9 cellular contexts compared by ENCODE assay signal in the genomic region with DNA sequence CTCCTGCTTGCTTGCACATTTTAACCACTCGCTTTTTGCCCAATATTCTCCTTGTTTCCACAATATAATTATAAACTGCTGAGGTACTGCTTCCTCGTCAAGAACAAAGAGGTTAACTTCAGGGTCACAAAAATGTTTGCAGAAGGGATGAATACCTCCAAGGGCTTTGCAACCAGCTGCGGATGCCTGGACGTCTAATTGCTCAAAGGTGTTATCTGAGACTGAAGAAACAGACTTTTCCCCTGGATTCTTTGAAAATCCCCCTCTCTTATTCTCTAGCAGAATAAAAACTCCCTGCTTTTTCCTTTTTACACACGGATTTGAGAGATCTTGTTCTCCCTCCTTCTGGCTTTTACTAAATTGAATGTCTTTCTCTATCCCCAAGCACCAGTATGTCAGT. TPM values are rescaled to one million over a fixed set of nuclear protein-coding genes. Genes with fewer than 3 reads are reported as not detected.
DNase-seq lines count a peak whose midpoint lies in the region; ATAC-seq, FAIRE-seq and TF ChIP-seq lines count a peak whose summit lies in the region.
"Had no signal": no experiment of that assay in that cellular context is flagged by ENCODE, and none has a peak within 500 bp of the region (broad histone marks: within the 10 kb centered on the region; RNA-seq: fewer than 3 reads in every experiment).

No MANE protein-coding gene starts in this region.

- H3K9ac ChIP-seq in OCI-LY3 (ENCODE audit: low read length), result peak overlapping the region; percentile 73

- H4K20me1 ChIP-seq in OCI-LY3 (ENCODE audit: insufficient read depth, low read length), result no peaks in the 10 kb centered on the region

- H3K9me3 ChIP-seq in CD8-positive, alpha-beta memory T cell (ENCODE audit: low read length), result no peaks in the 10 kb centered on the region
- H3K9me3 ChIP-seq in OCI-LY3 (ENCODE audit: insufficient read depth, low read length) (no peaks in the 10 kb centered on the region), neutrophil (no peaks in the 10 kb centered on the region)

- POLR2A ChIA-PET in CD8-positive, alpha-beta memory T cell (lab: Charles Lee), result no interaction called here

- H3K36me3 Mint-ChIP-seq in CD8-positive, alpha-beta memory T cell, result no peaks in the 10 kb centered on the region

- no peak overlapping the region for H3K27ac ChIP-seq in CD8-positive, alpha-beta memory T cell (ENCODE audit: low read depth, low read length)
- no peak overlapping the region for H3K27ac ChIP-seq in OCI-LY3 (ENCODE audit: low read length)
- H3K27ac ChIP-seq in epithelial cell of prostate, result peak overlapping the region; percentile 79
- H3K27ac ChIP-seq in neutrophil, result peak overlapping the region; percentile 73

- DNase-seq in CD8-positive, alpha-beta memory T cell, result no peak
- DNase-seq in epithelial cell of prostate (ENCODE audit: low read depth, low spot score) (no peak), GM12891 (ENCODE audit: insufficient read length, low spot score) (no peak), DMS 273 treated with DMSO at 0.1 percent for 48 hours (lab: John Stamatoyannopoulos, UW) (no peak), D341Med (ENCODE audit: low spot score) (no peak)

- peak overlapping the region in 1 of 8 donors; percentile 21 for H3K27ac Mint-ChIP-seq in CD8-positive, alpha-beta memory T cell

- no peak for FAIRE-seq in GM12891 (lab: Jason Lieb, UNC)
- FAIRE-seq: TTC549 had no signal

- peaks cover 36 to 53% of the 10 kb centered on the region in 2 donors for H3K27me3 Mint-ChIP-seq in CD8-positive, alpha-beta memory T cell

- H3K4me1 Mint-ChIP-seq in CD8-positive, alpha-beta memory T cell, result peaks cover 12 to 19% (median 13%) of the 10 kb centered on the region in 3 donors

- H3K27me3 ChIP-seq in CD8-positive, alpha-beta memory T cell (ENCODE audit: insufficient read depth, low read length, poor library complexity, severe bottlenecking), result peaks cover 10% of the 10 kb centered on the region
- H3K27me3 ChIP-seq in OCI-LY3 (ENCODE audit: low read depth, low read length) (peaks cover 11% of the 10 kb centered on the region), neutrophil (peaks cover 96% of the 10 kb centered on the region)

- CTCF ChIA-PET in CD8-positive, alpha-beta memory T cell (lab: Charles Lee), result no interaction called here

- H3K4me2 ChIP-seq in OCI-LY3 (ENCODE audit: low read length), result peak overlapping the region; percentile 83

- TF ChIP-seq POLR2A in GM12891 (IDR thresholded peaks at IDR 0.05; ENCODE audit: low read depth, low read length), result no peak

- H2AFZ ChIP-seq in OCI-LY3 (ENCODE audit: low read depth, low read length), result peak overlapping the region; percentile 79

- no peaks in the 10 kb centered on the region for H3K4me1 ChIP-seq in CD8-positive, alpha-beta memory T cell (ENCODE audit: insufficient read depth, low read length)
- peaks cover 8% of the 10 kb centered on the region; the same call in 1 of the 2 replicates for H3K4me1 ChIP-seq in OCI-LY3 (ENCODE audit: low read length)
- peaks cover 22% of the 10 kb centered on the region in 2 experiments for H3K4me1 ChIP-seq in neutrophil (ENCODE audit: control insufficient read depth in 1 of 2, insufficient read depth in 1 of 2, low read depth in 1 of 2, low read length in 1 of 2)

- H3K4me3 Mint-ChIP-seq in CD8-positive, alpha-beta memory T cell, result peak overlapping the region; percentile 2 to 82 (median 41)

- TF ChIP-seq CTCF in OCI-LY3 (IDR thresholded peaks at IDR 0.05; ENCODE audit: low read depth, low read length) (no peak), neutrophil (IDR thresholded peaks at IDR 0.05) (no peak)

- peaks cover 0 to 6% (median 0%) of the 10 kb centered on the region in 5 donors for H3K9me3 Mint-ChIP-seq in CD8-positive, alpha-beta memory T cell

- no peaks in the 10 kb centered on the region for H3K36me3 ChIP-seq in CD8-positive, alpha-beta memory T cell (ENCODE audit: insufficient read depth, low read length)
- no peaks in the 10 kb centered on the region for H3K36me3 ChIP-seq in OCI-LY3 (replicated peaks; ENCODE audit: low read depth, low read length)
- H3K36me3 ChIP-seq in neutrophil, result no peaks in the 10 kb centered on the region

- ATAC-seq in HG03521 (IDR thresholded peaks at IDR 0.05; ENCODE audit: unreplicated experiment), result no peak

- no peak overlapping the region for H3K4me3 ChIP-seq in CD8-positive, alpha-beta memory T cell (ENCODE audit: low read length)
- H3K4me3 ChIP-seq in OCI-LY3 (ENCODE audit: low read length) (peak overlapping the region; percentile 97), neutrophil (ENCODE audit: low read depth in 1 of 2, low read length in 1 of 2) (peak overlapping the region; percentile 66 to 80)

- no peaks in the 10 kb centered on the region for H3K79me2 ChIP-seq in OCI-LY3 (ENCODE audit: low read length)

TF ChIP-seq in GM12891, 5 proteins besides CTCF, POLR2A, EP300 and RAD21:
- TF ChIP-seq PAX5 (IDR thresholded peaks at IDR 0.05; ENCODE audit: insufficient read depth, low read length, severe bottlenecking), result no peak
- no peak for TF ChIP-seq POU2F2 (IDR thresholded peaks at IDR 0.05; ENCODE audit: low read depth, low read length)
- TF ChIP-seq TAF1 (IDR thresholded peaks at IDR 0.05; ENCODE audit: low read depth, low read length), result no peak
- no peak for TF ChIP-seq POLR2AphosphoS5 (IDR thresholded peaks at IDR 0.05; ENCODE audit: low read depth, low read length)
- TF ChIP-seq SPI1 (IDR thresholded peaks at IDR 0.05; ENCODE audit: low read depth, low read length), result no peak

RNA-seq across cellular contexts. Expression of gene SMPDL3A, which starts 0.4 kb away (rescaled TPM):
- under 1 TPM; 0.16 to 0.24 TPM for total RNA-seq in CD8-positive, alpha-beta memory T cell
- polyA plus RNA-seq in CD8-positive, alpha-beta memory T cell, result not detected
- polyA plus RNA-seq in GM12891 (2012; ENCODE audit: low read depth, missing spikeins), result 0.08 TPM

RNA-seq across cellular contexts. Expression of gene FABP7, which starts 9.1 kb away (rescaled TPM):
- total RNA-seq in CD8-positive, alpha-beta memory T cell, result not detected
- polyA plus RNA-seq in CD8-positive, alpha-beta memory T cell, result not detected
- polyA plus RNA-seq in GM12891 (2012; ENCODE audit: low read depth, missing spikeins), result not detected

Comparison
In these comparisons a context has a peak if more than half of its experiments do, and no peak if none do; other contexts are left out.
1. H3K27ac ChIP-seq: peak in epithelial cell of prostate (single experiment) and neutrophil (single experiment); none in CD8-positive, alpha-beta memory T cell (single experiment) and OCI-LY3 (single experiment).